ENCODE assay signal across 3 cellular contexts in the genomic region with DNA sequence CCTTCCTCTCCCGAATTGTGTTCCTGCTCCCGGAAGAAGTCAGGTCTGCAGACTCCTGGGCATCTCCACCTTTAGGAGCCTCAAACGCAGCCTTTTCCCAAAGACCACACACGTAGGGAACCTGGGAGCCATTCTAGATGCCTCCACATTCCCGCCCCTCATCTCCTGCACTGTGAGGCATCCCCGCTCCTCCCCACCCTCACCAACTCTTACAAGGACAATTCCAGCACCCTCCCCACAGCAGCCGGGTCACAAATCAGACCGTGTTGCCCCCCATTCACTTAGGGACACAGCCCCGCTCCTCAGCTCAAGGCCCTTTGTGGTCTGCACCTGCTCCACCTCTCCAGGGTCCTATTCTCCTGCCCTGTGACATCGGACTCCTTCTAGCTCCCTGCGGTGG.
"Had no signal": no experiment of that assay in that cellular context is flagged by ENCODE, and none has a peak within 500 bp of the region (broad histone marks: within the 10 kb centered on the region; RNA-seq: fewer than 3 reads in every experiment).

No MANE protein-coding gene starts in this region.

- H3K4me3 ChIP-seq: GM12878 had no signal

- DNase-seq: GDM1, GF-D8 had no signal

- ATAC-seq: GM12878 had no signal
